Comparison of ENCODE assay signal across 1 cellular context in the genomic region with DNA sequence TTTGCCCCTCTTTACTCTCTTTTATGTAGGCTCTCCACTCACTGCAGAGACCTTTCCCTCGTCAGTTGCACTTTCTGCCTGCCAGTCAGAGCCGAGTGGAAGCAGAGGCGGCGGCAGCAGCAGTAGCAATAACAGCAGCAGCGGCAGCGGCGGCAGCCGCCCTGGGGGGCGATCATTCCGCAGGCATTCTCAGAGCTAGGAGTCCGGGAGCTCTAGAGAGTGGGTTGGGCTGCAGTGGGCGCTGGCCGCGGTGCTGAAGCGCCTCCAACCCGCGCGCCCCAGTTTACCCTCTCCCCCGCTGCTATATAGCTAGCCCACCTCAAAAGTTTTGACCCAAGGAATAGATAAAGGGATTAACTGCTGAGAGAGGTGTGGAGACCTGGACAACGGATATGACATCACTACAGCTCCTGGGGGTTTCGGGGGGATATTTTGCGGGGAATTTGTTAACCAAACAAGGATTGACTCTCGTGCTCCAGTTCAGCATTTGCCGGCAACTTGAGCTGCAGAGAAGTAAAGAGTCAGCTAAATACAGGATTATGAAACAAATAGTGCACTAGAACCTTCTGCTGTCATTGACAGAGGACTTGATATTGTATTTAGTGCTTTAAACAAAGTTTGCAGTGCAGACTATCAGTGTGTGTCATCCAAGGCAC.
TF ChIP-seq lines count a peak whose summit lies in the region.

A gene (minus strand): TSS at position 97 of the 656 bp plus-strand sequence.

TF ChIP-seq in Ishikawa, 13 proteins besides CTCF, POLR2A, EP300 and RAD21 (continued from another document):
- TF ChIP-seq, protein P1, sequence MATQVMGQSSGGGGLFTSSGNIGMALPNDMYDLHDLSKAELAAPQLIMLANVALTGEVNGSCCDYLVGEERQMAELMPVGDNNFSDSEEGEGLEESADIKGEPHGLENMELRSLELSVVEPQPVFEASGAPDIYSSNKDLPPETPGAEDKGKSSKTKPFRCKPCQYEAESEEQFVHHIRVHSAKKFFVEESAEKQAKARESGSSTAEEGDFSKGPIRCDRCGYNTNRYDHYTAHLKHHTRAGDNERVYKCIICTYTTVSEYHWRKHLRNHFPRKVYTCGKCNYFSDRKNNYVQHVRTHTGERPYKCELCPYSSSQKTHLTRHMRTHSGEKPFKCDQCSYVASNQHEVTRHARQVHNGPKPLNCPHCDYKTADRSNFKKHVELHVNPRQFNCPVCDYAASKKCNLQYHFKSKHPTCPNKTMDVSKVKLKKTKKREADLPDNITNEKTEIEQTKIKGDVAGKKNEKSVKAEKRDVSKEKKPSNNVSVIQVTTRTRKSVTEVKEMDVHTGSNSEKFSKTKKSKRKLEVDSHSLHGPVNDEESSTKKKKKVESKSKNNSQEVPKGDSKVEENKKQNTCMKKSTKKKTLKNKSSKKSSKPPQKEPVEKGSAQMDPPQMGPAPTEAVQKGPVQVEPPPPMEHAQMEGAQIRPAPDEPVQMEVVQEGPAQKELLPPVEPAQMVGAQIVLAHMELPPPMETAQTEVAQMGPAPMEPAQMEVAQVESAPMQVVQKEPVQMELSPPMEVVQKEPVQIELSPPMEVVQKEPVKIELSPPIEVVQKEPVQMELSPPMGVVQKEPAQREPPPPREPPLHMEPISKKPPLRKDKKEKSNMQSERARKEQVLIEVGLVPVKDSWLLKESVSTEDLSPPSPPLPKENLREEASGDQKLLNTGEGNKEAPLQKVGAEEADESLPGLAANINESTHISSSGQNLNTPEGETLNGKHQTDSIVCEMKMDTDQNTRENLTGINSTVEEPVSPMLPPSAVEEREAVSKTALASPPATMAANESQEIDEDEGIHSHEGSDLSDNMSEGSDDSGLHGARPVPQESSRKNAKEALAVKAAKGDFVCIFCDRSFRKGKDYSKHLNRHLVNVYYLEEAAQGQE (IDR thresholded peaks at IDR 0.05; ENCODE audit: low read depth) = peak; percentile 96
- no peak for TF ChIP-seq EGR1 (IDR thresholded peaks at IDR 0.05)
